In genomic region chr6:133681880-133682279, GRCh38 we compare ENCODE assay signal across 10 cellular contexts.
"Had no signal": no experiment of that assay in that cellular context is flagged by ENCODE, and none has a peak within 500 bp of the region (broad histone marks: within the 10 kb centered on the region; RNA-seq: fewer than 3 reads in every experiment).

No MANE protein-coding gene starts in this region.

- DNase-seq: activated B cell treated with CpG ODN at 0.5 μM for 24 hours; activated CD4-positive, alpha-beta T cell treated with anti-CD3 and anti-CD28 coated beads, Interleukin-2, amount 10 ng/mL, durations not matched to agents 7 days and 5 days; activated naive CD4-positive, alpha-beta T cell treated with anti-CD3 and anti-CD28 coated beads for 36 hours; activated T-cell treated with anti-CD3 and anti-CD28 coated beads for 4 hours; kidney; posterior cingulate gyrus; right cardiac atrium; small intestine had no signal

- H3K27ac Mint-ChIP-seq: activated B cell treated with CpG ODN at 0.5 μM for 24 hours; activated CD4-positive, alpha-beta T cell treated with anti-CD3 and anti-CD28 coated beads, Interleukin-2, amount 10 ng/mL, durations not matched to agents 7 days and 5 days; activated naive CD4-positive, alpha-beta T cell treated with anti-CD3 and anti-CD28 coated beads for 36 hours; activated T-helper 17 cell treated with anti-CD3 and anti-CD28 coated beads, Interleukin-2, amount 50 U/mL, for 72 hours; T-helper 1 cell treated with Interleukin-12 subunit alpha and Interleukin-12 subunit beta and Interleukin-4 antibody, amounts not matched to agents 30 μg/mL and 1 μg/mL, for 36 hours had no signal

- ATAC-seq: activated T-helper 17 cell treated with anti-CD3 and anti-CD28 coated beads, Interleukin-2, amount 50 U/mL, for 72 hours; right cardiac atrium had no signal

- H3K27me3 Mint-ChIP-seq: activated B cell treated with CpG ODN at 0.5 μM for 24 hours; activated CD4-positive, alpha-beta T cell treated with anti-CD3 and anti-CD28 coated beads, Interleukin-2, amount 10 ng/mL, durations not matched to agents 7 days and 5 days had no signal

- H3K4me1 Mint-ChIP-seq: activated B cell treated with CpG ODN at 0.5 μM for 24 hours; activated CD4-positive, alpha-beta T cell treated with anti-CD3 and anti-CD28 coated beads, Interleukin-2, amount 10 ng/mL, durations not matched to agents 7 days and 5 days; activated T-helper 17 cell treated with anti-CD3 and anti-CD28 coated beads, Interleukin-2, amount 50 U/mL, for 72 hours had no signal

- H3K9me3 Mint-ChIP-seq: activated B cell treated with CpG ODN at 0.5 μM for 24 hours; activated CD4-positive, alpha-beta T cell treated with anti-CD3 and anti-CD28 coated beads, Interleukin-2, amount 10 ng/mL, durations not matched to agents 7 days and 5 days; activated naive CD4-positive, alpha-beta T cell treated with anti-CD3 and anti-CD28 coated beads for 36 hours; activated T-helper 17 cell treated with anti-CD3 and anti-CD28 coated beads, Interleukin-2, amount 50 U/mL, for 72 hours; T-helper 1 cell treated with Interleukin-12 subunit alpha and Interleukin-12 subunit beta and Interleukin-4 antibody, amounts not matched to agents 30 μg/mL and 1 μg/mL, for 36 hours had no signal

- H3K4me3 Mint-ChIP-seq: activated B cell treated with CpG ODN at 0.5 μM for 24 hours; activated CD4-positive, alpha-beta T cell treated with anti-CD3 and anti-CD28 coated beads, Interleukin-2, amount 10 ng/mL, durations not matched to agents 7 days and 5 days; activated naive CD4-positive, alpha-beta T cell treated with anti-CD3 and anti-CD28 coated beads for 36 hours; activated T-helper 17 cell treated with anti-CD3 and anti-CD28 coated beads, Interleukin-2, amount 50 U/mL, for 72 hours; T-helper 1 cell treated with Interleukin-12 subunit alpha and Interleukin-12 subunit beta and Interleukin-4 antibody, amounts not matched to agents 30 μg/mL and 1 μg/mL, for 36 hours had no signal
